ENCODE assay signal across 20 cellular contexts in the genomic region with DNA sequence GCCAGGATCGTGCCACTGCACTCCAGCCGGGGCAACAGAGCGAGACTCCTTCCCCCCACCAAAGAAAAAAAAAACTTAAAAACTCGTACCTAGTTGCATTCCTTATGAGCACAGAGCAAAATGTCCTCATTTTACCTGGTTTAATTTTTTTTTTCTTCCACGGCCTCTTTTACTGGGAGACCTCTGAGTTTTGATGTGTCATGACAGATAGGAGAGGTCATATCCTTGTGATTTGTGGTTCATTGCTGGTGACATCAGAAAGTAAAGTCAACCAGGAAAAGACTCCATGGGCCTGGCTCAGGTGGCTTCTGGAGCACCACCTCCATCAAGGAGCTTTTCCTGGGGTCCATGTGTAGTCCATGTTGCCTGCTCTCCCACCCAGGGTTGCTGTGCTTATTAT. TPM values are rescaled to one million over a fixed set of nuclear protein-coding genes. Genes with fewer than 3 reads are reported as not detected.
DNase-seq lines count a peak whose midpoint lies in the region; ATAC-seq, FAIRE-seq and TF ChIP-seq lines count a peak whose summit lies in the region.
"Had no signal": no experiment of that assay in that cellular context is flagged by ENCODE, and none has a peak within 500 bp of the region (broad histone marks: within the 10 kb centered on the region; RNA-seq: fewer than 3 reads in every experiment).

No MANE protein-coding gene starts in this region.

- H2BK12ac ChIP-seq in trophoblast cell (ENCODE audit: low read length): no peak overlapping the region

- no peak for ATAC-seq in activated CD4-positive, alpha-beta T cell treated with anti-CD3 and anti-CD28 coated beads for 36 hours
- peak; percentile 83 for ATAC-seq in K562
- ATAC-seq: GM12878 had no signal

- no peak overlapping the region for H2BK5ac ChIP-seq in trophoblast cell (ENCODE audit: low read depth, low read length, poor library complexity)

- no peak overlapping the region for H3K14ac ChIP-seq in trophoblast cell (ENCODE audit: low read length)

- no peak overlapping the region for H3K4me3 Mint-ChIP-seq in activated CD4-positive, alpha-beta T cell treated with anti-CD3 and anti-CD28 coated beads for 36 hours
- no peak overlapping the region for H3K4me3 Mint-ChIP-seq in activated CD4-positive, alpha-beta T cell treated with anti-CD3 and anti-CD28 coated beads, Interleukin-2, amount 10 ng/mL, durations not matched to agents 24 days and 14 days
- no peak overlapping the region for H3K4me3 Mint-ChIP-seq in CD8-positive, alpha-beta memory T cell

- 60% methylated on average over 5 of the region's 5 CpGs for WGBS in K562 (ENCODE audit: insufficient coverage, low coverage, missing lambda C conversion rate)
- no CpG with 5 or more reads among the region's 5 CpGs for WGBS in trophoblast cell (ENCODE audit: extremely low coverage, insufficient coverage, insufficient read length)

- H4K8ac ChIP-seq in trophoblast cell (ENCODE audit: low read depth, low read length): no peak overlapping the region

- DNase-seq in activated CD4-positive, alpha-beta T cell treated with anti-CD3 and anti-CD28 coated beads for 36 hours: no peak
- no peak for DNase-seq in activated CD4-positive, alpha-beta T cell treated with anti-CD3 and anti-CD28 coated beads, Interleukin-2, amount 10 ng/mL, durations not matched to agents 24 days and 14 days
- no peak for DNase-seq in CD8-positive, alpha-beta memory T cell
- DNase-seq in K562 (ENCODE audit: extremely low read depth in 1 of 4, low spot score in 3 of 4) (peak in 3 of 4 experiments; percentile 38 to 54 (median 45)), trophoblast cell (no peak), D341Med (ENCODE audit: low spot score) (no peak), NCI-H1417 (lab: John Stamatoyannopoulos, UW) (no peak), DMS79 (lab: John Stamatoyannopoulos, UW) (no peak)
- DNase-seq: COR-L47, DND-41, GOT3, Karpas-422, MG63, NCI-H1092 treated with DMSO at 0.1 percent for 48 hours, NCI-H1694, NCI-H510A treated with DMSO at 0.1 percent for 48 hours, PC-9 had no signal

- no peak overlapping the region for H3K9ac ChIP-seq in K562 (ENCODE audit: insufficient read depth in 1 of 2, low read depth in 2 of 2, low read length in 2 of 2)
- H3K9ac ChIP-seq in trophoblast cell (ENCODE audit: low read length): no peak overlapping the region
- H3K9ac ChIP-seq: BLaER1 had no signal

- peak overlapping the region; percentile 12 for H3K27ac ChIP-seq in CD8-positive, alpha-beta memory T cell (ENCODE audit: low read depth, low read length)
- no peak overlapping the region for H3K27ac ChIP-seq in K562 (ENCODE audit: extremely low read depth, low read depth, low read length)
- H3K27ac ChIP-seq in trophoblast cell (ENCODE audit: low read depth, low read length): no peak overlapping the region
- H3K27ac ChIP-seq: BLaER1 had no signal

- intact Hi-C loops in activated CD4-positive, alpha-beta T cell treated with anti-CD3 and anti-CD28 coated beads for 36 hours (cut with DNase I, micrococcal nuclease): no loop called here
- intact Hi-C loops in activated CD4-positive, alpha-beta T cell treated with anti-CD3 and anti-CD28 coated beads, Interleukin-2, amount 10 ng/mL, durations not matched to agents 24 days and 14 days (cut with micrococcal nuclease): no loop called here
- intact Hi-C loops in K562 (cut with micrococcal nuclease): no loop called here

- H3K18ac ChIP-seq in trophoblast cell (ENCODE audit: low read length): no peak overlapping the region

- POLR2A ChIA-PET in activated CD4-positive, alpha-beta T cell treated with anti-CD3 and anti-CD28 coated beads for 36 hours (lab: Charles Lee): interaction anchor here (0.6 kb wide), 1 partner anchor 15 kb away, joined by 3 read pairs; no protein-coding TSS in a partner anchor
- POLR2A ChIA-PET in CD8-positive, alpha-beta memory T cell (lab: Charles Lee): no interaction called here
- POLR2A ChIA-PET in K562 (lab: Yijun Ruan, JAX): interaction anchor here (1.6 kb wide), 1 partner anchor 13 kb away, joined by 3 read pairs; no protein-coding TSS in a partner anchor

- H3K4me1 Mint-ChIP-seq in activated CD4-positive, alpha-beta T cell treated with anti-CD3 and anti-CD28 coated beads for 36 hours: peaks cover 27% of the 10 kb centered on the region
- peaks cover 17% of the 10 kb centered on the region for H3K4me1 Mint-ChIP-seq in activated CD4-positive, alpha-beta T cell treated with anti-CD3 and anti-CD28 coated beads, Interleukin-2, amount 10 ng/mL, durations not matched to agents 24 days and 14 days
- peaks cover 35 to 68% (median 60%) of the 10 kb centered on the region in 3 donors for H3K4me1 Mint-ChIP-seq in CD8-positive, alpha-beta memory T cell

- no peaks in the 10 kb centered on the region for H3K9me3 Mint-ChIP-seq in activated CD4-positive, alpha-beta T cell treated with anti-CD3 and anti-CD28 coated beads for 36 hours (ENCODE audit: low read depth)
- no peaks in the 10 kb centered on the region for H3K9me3 Mint-ChIP-seq in activated CD4-positive, alpha-beta T cell treated with anti-CD3 and anti-CD28 coated beads, Interleukin-2, amount 10 ng/mL, durations not matched to agents 24 days and 14 days
- H3K9me3 Mint-ChIP-seq in CD8-positive, alpha-beta memory T cell: no peaks in the 10 kb centered on the region

- no peaks in the 10 kb centered on the region for H3K27me3 ChIP-seq in CD8-positive, alpha-beta memory T cell (ENCODE audit: insufficient read depth, low read length, poor library complexity, severe bottlenecking)
- no peaks in the 10 kb centered on the region for H3K27me3 ChIP-seq in K562 (ENCODE audit: control insufficient read depth in 2 of 2, insufficient read depth in 2 of 2, low read length in 2 of 2)
- no peaks in the 10 kb centered on the region for H3K27me3 ChIP-seq in trophoblast cell (ENCODE audit: insufficient read depth, low read length)
- H3K27me3 ChIP-seq: BLaER1, MG63 had no signal

- peak; percentile 6 for FAIRE-seq in K562 (lab: Jason Lieb, UNC)
- FAIRE-seq: G401.6, GM12878 had no signal

- H3K79me1 ChIP-seq in trophoblast cell (ENCODE audit: low read length): no peaks in the 10 kb centered on the region

- no peak overlapping the region for H4K91ac ChIP-seq in trophoblast cell (ENCODE audit: low read depth, low read length)

- no peaks in the 10 kb centered on the region for H3K9me3 ChIP-seq in CD8-positive, alpha-beta memory T cell (ENCODE audit: low read length)
- H3K9me3 ChIP-seq in K562 (replicated peaks; ENCODE audit: control insufficient read depth, insufficient read depth, low read depth, low read length): no peaks in the 10 kb centered on the region
- no peaks in the 10 kb centered on the region for H3K9me3 ChIP-seq in trophoblast cell (ENCODE audit: insufficient read depth, low read depth, low read length)
- H3K9me3 ChIP-seq: MG63 had no signal

- no peak overlapping the region for H2AFZ ChIP-seq in K562 (ENCODE audit: low read depth, low read length)
- no peak overlapping the region for H2AFZ ChIP-seq in trophoblast cell (ENCODE audit: insufficient read depth, low read length, poor library complexity)
- H2AFZ ChIP-seq: PC-9 had no signal

- no peaks in the 10 kb centered on the region for H4K20me1 ChIP-seq in K562 (replicated peaks; ENCODE audit: control insufficient read depth, insufficient read depth, low read length)

- H3K4me2 ChIP-seq in K562 (ENCODE audit: insufficient read depth, low read length) (no peak overlapping the region), trophoblast cell (ENCODE audit: low read length) (no peak overlapping the region)
- H3K4me2 ChIP-seq: BLaER1, PC-9 had no signal

- peak overlapping the region; percentile 19 for H3K27ac Mint-ChIP-seq in activated CD4-positive, alpha-beta T cell treated with anti-CD3 and anti-CD28 coated beads for 36 hours
- H3K27ac Mint-ChIP-seq in activated CD4-positive, alpha-beta T cell treated with anti-CD3 and anti-CD28 coated beads, Interleukin-2, amount 10 ng/mL, durations not matched to agents 24 days and 14 days: no peak overlapping the region
- peak overlapping the region in 5 of 8 donors; percentile 1 to 74 (median 27) for H3K27ac Mint-ChIP-seq in CD8-positive, alpha-beta memory T cell

- TF ChIP-seq POLR2A in K562 (conservative IDR thresholded peaks at IDR 0.05): no peak

- no peak overlapping the region for H2AK5ac ChIP-seq in trophoblast cell (ENCODE audit: low read length)

- H3K23ac ChIP-seq in trophoblast cell (ENCODE audit: low read length): no peak overlapping the region

- H4K12ac ChIP-seq in trophoblast cell (ENCODE audit: low read depth, low read length): peak overlapping the region; percentile 32

- CTCF ChIA-PET in activated CD4-positive, alpha-beta T cell treated with anti-CD3 and anti-CD28 coated beads for 36 hours (lab: Charles Lee): no interaction called here
- CTCF ChIA-PET in CD8-positive, alpha-beta memory T cell (lab: Charles Lee): no interaction called here
- CTCF ChIA-PET in K562 (lab: Yijun Ruan, JAX; ENCODE audit: low intra/inter-chr PET ratio): no interaction called here

- no peaks in the 10 kb centered on the region for H3K4me1 ChIP-seq in CD8-positive, alpha-beta memory T cell (ENCODE audit: insufficient read depth, low read length)
- H3K4me1 ChIP-seq in K562 (replicated peaks in 1 of 2; ENCODE audit: control insufficient read depth in 2 of 2, insufficient read depth in 2 of 2, low read length in 2 of 2): peaks cover 4 to 9% of the 10 kb centered on the region in 2 experiments; a peak in 4 of 5 replicates
- no peaks in the 10 kb centered on the region for H3K4me1 ChIP-seq in trophoblast cell (ENCODE audit: control insufficient read depth in 1 of 2, insufficient read depth in 2 of 2, low read length in 2 of 2)
- H3K4me1 ChIP-seq: BLaER1 had no signal

- no peaks in the 10 kb centered on the region for H3K36me3 ChIP-seq in CD8-positive, alpha-beta memory T cell (ENCODE audit: insufficient read depth, low read length)
- H3K36me3 ChIP-seq in K562 (ENCODE audit: control insufficient read depth, insufficient read depth, low read length) (peaks cover 18% of the 10 kb centered on the region; the same call in 2 of the 3 replicates), trophoblast cell (ENCODE audit: control insufficient read depth in 1 of 2, insufficient read depth in 2 of 2, low read length in 2 of 2) (peaks cover 4 to 9% of the 10 kb centered on the region in 2 experiments)

- TF ChIP-seq EP300 in K562 (IDR thresholded peaks at IDR 0.05; ENCODE audit: low read length): peak; percentile 32; the same call in 1 of the 2 replicates

- TF ChIP-seq RAD21 in K562 (CRISPR knock-in tag; conservative IDR thresholded peaks at IDR 0.05 in 1 of 2, IDR thresholded peaks at IDR 0.05 in 1 of 2): no peak

- BruUV-seq in K562 (replicated peaks; lab: Mats Ljungman, UMichigan): no TSS peak

- no peak overlapping the region for H3K4me3 ChIP-seq in CD8-positive, alpha-beta memory T cell (ENCODE audit: low read length)
- H3K4me3 ChIP-seq in K562 (no peak overlapping the region), trophoblast cell (ENCODE audit: low read depth, low read length) (no peak overlapping the region)
- H3K4me3 ChIP-seq: BLaER1, GM12878, MG63, PC-9 had no signal

- H3K9me1 ChIP-seq in K562 (ENCODE audit: control insufficient read depth, insufficient read depth, low read length): no peaks in the 10 kb centered on the region

- H3K79me2 ChIP-seq in K562 (ENCODE audit: control insufficient read depth, insufficient read depth, low read length) (peaks cover 85% of the 10 kb centered on the region), trophoblast cell (ENCODE audit: control insufficient read depth, insufficient read depth, low read length, poor library complexity) (peaks cover 13% of the 10 kb centered on the region)

- in situ Hi-C loops in K562 (cut with MboI): loop anchor here (25.0 kb wide), 1 partner anchor 404 kb away; a partner anchor contains a TSS

- H2BK120ac ChIP-seq in trophoblast cell (ENCODE audit: insufficient read depth, low read length, poor library complexity): no peak overlapping the region

- TF ChIP-seq CTCF in K562 (IDR thresholded peaks at IDR 0.05 in 2 of 3, conservative IDR thresholded peaks at IDR 0.05 in 1 of 3; ENCODE audit: insufficient read depth in 2 of 3, low read depth in 1 of 3, low read length in 3 of 3): no peak

- H3K4ac ChIP-seq in trophoblast cell (ENCODE audit: low read depth, low read length): peak overlapping the region; percentile 46

- H3K36me3 Mint-ChIP-seq in activated CD4-positive, alpha-beta T cell treated with anti-CD3 and anti-CD28 coated beads for 36 hours (ENCODE audit: low read depth): peaks cover 25% of the 10 kb centered on the region
- H3K36me3 Mint-ChIP-seq in activated CD4-positive, alpha-beta T cell treated with anti-CD3 and anti-CD28 coated beads, Interleukin-2, amount 10 ng/mL, durations not matched to agents 24 days and 14 days (ENCODE audit: low read depth): peaks cover 28% of the 10 kb centered on the region
- H3K36me3 Mint-ChIP-seq in CD8-positive, alpha-beta memory T cell: peaks cover 0 to 19% (median 12%) of the 10 kb centered on the region in 3 donors

- H3K27me3 Mint-ChIP-seq in activated CD4-positive, alpha-beta T cell treated with anti-CD3 and anti-CD28 coated beads for 36 hours: no peaks in the 10 kb centered on the region
- H3K27me3 Mint-ChIP-seq in activated CD4-positive, alpha-beta T cell treated with anti-CD3 and anti-CD28 coated beads, Interleukin-2, amount 10 ng/mL, durations not matched to agents 24 days and 14 days: no peaks in the 10 kb centered on the region
- H3K27me3 Mint-ChIP-seq in CD8-positive, alpha-beta memory T cell: no peaks in the 10 kb centered on the region

RNA-seq across cellular contexts. Expression of a gene that starts 26.3 kb away (rescaled TPM):
- 100 to 1,000 TPM; 125 to 130 TPM for total RNA-seq in activated CD4-positive, alpha-beta T cell treated with anti-CD3 and anti-CD28 coated beads for 36 hours
- 185 and 189 TPM in 2 replicates for total RNA-seq in activated CD4-positive, alpha-beta T cell treated with anti-CD3 and anti-CD28 coated beads, Interleukin-2, amount 10 ng/mL, durations not matched to agents 24 days and 14 days
- total RNA-seq in CD8-positive, alpha-beta memory T cell: 100 to 1,000 TPM; 176 TPM
- 71.3 TPM for polyA plus RNA-seq in CD8-positive, alpha-beta memory T cell
- 354 and 727 TPM in 2 replicates for total RNA-seq in K562 (2011; cell fraction: chromatin; rRNA removed; ENCODE audit: low replicate concordance)
- 159 and 162 TPM in 2 replicates for total RNA-seq in K562 (2011; cell fraction: nucleolus; rRNA removed)
- 250 and 342 TPM in 2 replicates for total RNA-seq in K562 (2011; cell fraction: nucleoplasm; rRNA removed)
- total RNA-seq in K562 (2014; rRNA removed): 90.0 and 141 TPM in 2 replicates
- total RNA-seq in K562 (2014; rRNA removed; fragmentation: Illumina TruSeq; extraction: Trizol): 112 and 113 TPM in 2 replicates
- total RNA-seq in K562 (2015; rRNA removed; fragmentation: Illumina TruSeq; extraction: Trizol): 96.8 and 103 TPM in 2 replicates
- total RNA-seq in K562 (2021): 161 and 162 TPM in 2 replicates
- polyA plus RNA-seq in K562 (2011; rRNA removed): 65.7 and 70.5 TPM in 2 replicates
- polyA plus RNA-seq in K562 (2011; cell fraction: cytosol; rRNA removed): 23.9 and 71.9 TPM in 2 replicates
- polyA plus RNA-seq in K562 (2011; cell fraction: nucleus; rRNA removed): 147 and 175 TPM in 2 replicates
- polyA plus RNA-seq in K562 (2012): 83.7 and 98.2 TPM in 2 replicates
- polyA plus RNA-seq in K562 (2014; fragmentation: Illumina TruSeq; extraction: Trizol): 112 and 138 TPM in 2 replicates
- polyA plus RNA-seq in K562 (2014; fragmentation: Nextera tagmentation; extraction: Ambion mirVana): 10 to 100 TPM in 1 of 2 experiments, 1 to 10 TPM in 1; 8.4 to 12.6 TPM
- polyA plus RNA-seq in K562 (2014; rRNA removed): 79.2 and 80.5 TPM in 2 replicates
- 52.0 and 61.9 TPM in 2 replicates for polyA minus RNA-seq in K562 (2011; rRNA and poly(A)+ RNA removed)
- 42.7 and 48.1 TPM in 2 replicates for polyA minus RNA-seq in K562 (2011; cell fraction: cytosol; rRNA and poly(A)+ RNA removed)
- polyA minus RNA-seq in K562 (2011; cell fraction: nucleus; rRNA and poly(A)+ RNA removed): 73.9 and 81.9 TPM in 2 replicates
- polyA plus RNA-seq in trophoblast cell (2013): 172 and 177 TPM in 2 replicates

Comparison
In these comparisons a context has a peak if more than half of its experiments do, and no peak if none do; other contexts are left out.
1. DNase-seq: peak in K562 (3 of 4); none in activated CD4-positive, alpha-beta T cell treated with anti-CD3 and anti-CD28 coated beads for 36 hours (single experiment), activated CD4-positive, alpha-beta T cell treated with anti-CD3 and anti-CD28 coated beads, Interleukin-2, amount 10 ng/mL, durations not matched to agents 24 days and 14 days (single experiment), CD8-positive, alpha-beta memory T cell (0 of 5), trophoblast cell (0 of 2), D341Med (single experiment), NCI-H1417 (0 of 3) and DMS79 (single experiment).